Comparison of ENCODE assay signal across 13 cellular contexts in genomic region chr7:117324940-117325339, GRCh38. TPM values are rescaled to one million over a fixed set of nuclear protein-coding genes. Genes with fewer than 3 reads are reported as not detected.
A peak's percentile ranks its signal among the peaks of the same experiment; 100 is the strongest.
DNase-seq lines count a peak whose midpoint lies in the region; ATAC-seq and TF ChIP-seq lines count a peak whose summit lies in the region.
"Had no signal": no experiment of that assay in that cellular context is flagged by ENCODE, and none has a peak within 500 bp of the region (broad histone marks: within the 10 kb centered on the region; RNA-seq: fewer than 3 reads in every experiment).

No MANE protein-coding gene starts in this region.

- H3K79me2 ChIP-seq in ACC112 (ENCODE audit: control insufficient read depth, insufficient read depth, low read length, unreplicated experiment) = no peaks in the 10 kb centered on the region

- CTCF ChIA-PET in WTC11 (lab: Charles Lee) = interaction anchor here (1.9 to 4.0 kb wide), 2 partner anchors 9 to 112 kb away, joined by 6 to 24 read pairs; no protein-coding TSS in a partner anchor

- no peak overlapping the region for H2AFZ ChIP-seq in ACC112 (ENCODE audit: low read length, unreplicated experiment)

- no peak overlapping the region for H3K27ac Mint-ChIP-seq in WTC11
- H3K27ac Mint-ChIP-seq: activated T-helper 1 cell treated with anti-CD3 and anti-CD28 coated beads, Interleukin-12 subunit alpha, Interleukin-12 subunit beta, Interleukin-2, Interleukin-4 antibody, amounts not matched to agents 30 ng/mL and 10 ng/mL and 1 ng/mL, durations not matched to agents 14 hours and 24 hours and 36 hours; effector memory CD8-positive, alpha-beta T cell had no signal

- DNase-seq in WTC11 (ENCODE audit: low spot score) = peak; percentile 29
- DNase-seq in right atrium auricular region (ENCODE audit: low spot score) = no peak
- DNase-seq in omental fat pad (ENCODE audit: low spot score) = no peak
- DNase-seq in NCI-H2029 treated with DMSO at 0.1 percent for 48 hours (lab: John Stamatoyannopoulos, UW) = no peak
- no peak for DNase-seq in tibial nerve (ENCODE audit: low spot score in 2 of 2)
- no peak for DNase-seq in lower leg skin (ENCODE audit: low spot score in 2 of 2)
- DNase-seq: effector memory CD8-positive, alpha-beta T cell; MM.1S; NCI-H2171 treated with DMSO at 0.1 percent for 48 hours; transverse colon had no signal

- H3K4me1 ChIP-seq in ACC112 (ENCODE audit: control insufficient read depth, insufficient read depth, low read length, unreplicated experiment) (peaks cover 3% of the 10 kb centered on the region), right atrium auricular region (peaks cover 0 to 27% of the 10 kb centered on the region in 2 donors), tibial nerve (peaks cover 0 to 29% (median 14%) of the 10 kb centered on the region in 4 donors)

- H3K4me3 ChIP-seq in ACC112 (ENCODE audit: low read depth, low read length) (peak overlapping the region; percentile 83), right atrium auricular region (peak overlapping the region; percentile 28 to 50), tibial nerve (peak overlapping the region in 1 of 4 donors; percentile 50), lower leg skin (ENCODE audit: low read depth, poor library complexity, severe bottlenecking) (no peak overlapping the region)

- no peak for TF ChIP-seq EP300 in tibial nerve (IDR thresholded peaks at IDR 0.05)

- H3K27me3 ChIP-seq in ACC112 (ENCODE audit: insufficient read depth, low read length) (peaks cover 63% of the 10 kb centered on the region), right atrium auricular region (peaks cover 0 to 11% of the 10 kb centered on the region in 2 donors), tibial nerve (peaks cover 0 to 47% of the 10 kb centered on the region in 2 donors)

- peaks cover 4% of the 10 kb centered on the region for H3K9me3 Mint-ChIP-seq in WTC11
- H3K9me3 Mint-ChIP-seq: activated T-helper 1 cell treated with anti-CD3 and anti-CD28 coated beads, Interleukin-12 subunit alpha, Interleukin-12 subunit beta, Interleukin-2, Interleukin-4 antibody, amounts not matched to agents 30 ng/mL and 10 ng/mL and 1 ng/mL, durations not matched to agents 14 hours and 24 hours and 36 hours had no signal

- H3K27me3 Mint-ChIP-seq in WTC11 (ENCODE audit: low read depth) = peaks cover 86% of the 10 kb centered on the region

- H3K4me1 Mint-ChIP-seq in WTC11 = peaks cover 16% of the 10 kb centered on the region

- intact Hi-C loops in lower leg skin (cut with DNase I; ENCODE audit: low total_unique reads) = no loop called here

- H3K9me3 ChIP-seq in right atrium auricular region (no peaks in the 10 kb centered on the region), tibial nerve (peaks cover 0 to 4% (median 0%) of the 10 kb centered on the region in 4 donors)
- H3K9me3 ChIP-seq: transverse colon had no signal

- no peak overlapping the region for H3K27ac ChIP-seq in ACC112 (ENCODE audit: low read depth, low read length)
- no peak overlapping the region for H3K27ac ChIP-seq in right atrium auricular region
- H3K27ac ChIP-seq in tibial nerve = no peak overlapping the region
- H3K27ac ChIP-seq: transverse colon had no signal

- TF ChIP-seq CTCF in WTC11 (IDR thresholded peaks at IDR 0.05) (no peak), right atrium auricular region (IDR thresholded peaks at IDR 0.05) (no peak), omental fat pad (IDR thresholded peaks at IDR 0.05) (no peak), tibial nerve (IDR thresholded peaks at IDR 0.05) (no peak), lower leg skin (IDR thresholded peaks at IDR 0.05) (no peak)

- H3K36me3 ChIP-seq in ACC112 (ENCODE audit: insufficient read depth, low read length) (no peaks in the 10 kb centered on the region), right atrium auricular region (no peaks in the 10 kb centered on the region), tibial nerve (no peaks in the 10 kb centered on the region)
- H3K36me3 ChIP-seq: transverse colon had no signal

- POLR2A ChIA-PET in WTC11 (lab: Charles Lee) = no interaction called here

- no peaks in the 10 kb centered on the region for H3K36me3 Mint-ChIP-seq in WTC11

- ATAC-seq in WTC11 (peak; percentile 41), omental fat pad (ENCODE audit: low FRiP score) (peak; percentile 12), HG03442 (IDR thresholded peaks at IDR 0.05; ENCODE audit: unreplicated experiment) (no peak)
- ATAC-seq: effector memory CD8-positive, alpha-beta T cell had no signal

- 59 to 65% methylated on average over 4 of the region's 4 CpGs for WGBS in tibial nerve, 2 donors
- 40 to 51% methylated on average over 4 of the region's 4 CpGs for WGBS in lower leg skin, 2 donors

- peak overlapping the region; percentile 88 for H3K4me3 Mint-ChIP-seq in WTC11
- H3K4me3 Mint-ChIP-seq: activated T-helper 1 cell treated with anti-CD3 and anti-CD28 coated beads, Interleukin-12 subunit alpha, Interleukin-12 subunit beta, Interleukin-2, Interleukin-4 antibody, amounts not matched to agents 30 ng/mL and 10 ng/mL and 1 ng/mL, durations not matched to agents 14 hours and 24 hours and 36 hours; effector memory CD8-positive, alpha-beta T cell had no signal

- TF ChIP-seq POLR2A in tibial nerve (IDR thresholded peaks at IDR 0.05) (no peak), lower leg skin (IDR thresholded peaks at IDR 0.05) (no peak)

TF ChIP-seq in WTC11, 78 proteins besides CTCF, POLR2A, EP300 and RAD21:
- TF ChIP-seq NFYB (CRISPR knock-in tag; conservative IDR thresholded peaks at IDR 0.05; ENCODE audit: low read depth) = 0 out of 2 replicates have a peak, but pooled peaks have one; percentile 41
- no peak for TF ChIP-seq MXD4 (CRISPR knock-in tag; IDR thresholded peaks at IDR 0.05; ENCODE audit: borderline replicate concordance)
- no peak for TF ChIP-seq PRDM15 (CRISPR knock-in tag; IDR thresholded peaks at IDR 0.05)
- no peak for TF ChIP-seq ZNF512 (CRISPR knock-in tag; IDR thresholded peaks at IDR 0.05; ENCODE audit: borderline replicate concordance)
- no peak for TF ChIP-seq TP53 (CRISPR knock-in tag; IDR thresholded peaks at IDR 0.05)

RNA-seq across cellular contexts. Expression of gene WNT2, which starts 2.1 kb away (rescaled TPM):
- total RNA-seq in WTC11 (2021) (not detected in 3 replicates), right atrium auricular region (1 to 10 TPM in 1 of 2 donors, under 1 TPM in 1; 0.19 to 6.5 TPM), omental fat pad (under 1 TPM; 0.48 to 0.95 (median 0.64) TPM), tibial nerve (1 to 10 TPM in 1 of 4 donors, under 1 TPM in 1, not detected in 2; 0.59 to 1.7 TPM), lower leg skin (1 to 10 TPM in 2 of 4 donors, under 1 TPM in 2; 0.69 to 1.5 (median 1.1) TPM)
- total RNA-seq: activated T-helper 1 cell treated with anti-CD3 and anti-CD28 coated beads, Interleukin-12 subunit alpha, Interleukin-12 subunit beta, Interleukin-2, Interleukin-4 antibody, amounts not matched to agents 30 ng/mL and 10 ng/mL and 1 ng/mL, durations not matched to agents 14 hours and 24 hours and 36 hours; transverse colon had no signal
